In the genomic region with DNA sequence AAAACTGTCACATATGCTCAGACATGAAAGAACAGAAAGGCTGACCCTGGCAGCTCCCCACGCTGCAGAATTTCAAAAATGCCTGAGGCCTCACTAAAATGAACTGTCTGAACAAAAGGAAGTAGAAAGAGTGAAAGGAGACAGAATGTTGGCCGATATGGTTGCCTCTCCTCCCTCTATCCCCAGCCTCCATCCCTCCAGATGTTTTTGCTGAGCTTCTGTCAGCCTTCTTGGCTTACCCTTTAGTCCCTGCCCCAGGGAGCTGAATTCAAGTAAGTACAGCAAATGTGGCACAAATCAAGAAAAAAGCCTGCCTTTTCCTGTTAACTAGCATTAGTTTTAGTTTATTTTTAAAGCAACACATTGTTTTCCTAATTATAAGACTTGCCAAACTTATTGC, we compare ENCODE assay signal across 24 cellular contexts. TPM values are rescaled to one million over a fixed set of nuclear protein-coding genes. Genes with fewer than 3 reads are reported as not detected.
"Had no signal": no experiment of that assay in that cellular context is flagged by ENCODE, and none has a peak within 500 bp of the region (broad histone marks: within the 10 kb centered on the region; RNA-seq: fewer than 3 reads in every experiment).

No MANE protein-coding gene starts in this region.

- DNase-seq: activated CD4-positive, alpha-beta T cell treated with anti-CD3 and anti-CD28 coated beads for 1 hour; activated CD4-positive, alpha-beta T cell treated with anti-CD3 and anti-CD28 coated beads, Interleukin-2, amount 50 U/mL, for 4 hours; activated CD8-positive, alpha-beta memory T cell treated with anti-CD3 and anti-CD28 coated beads for 24 hours; activated CD8-positive, alpha-beta memory T cell treated with anti-CD3 and anti-CD28 coated beads, Interleukin-2, amount 50 U/mL, for 4 hours; activated T-cell treated with anti-CD3 and anti-CD28 coated beads, Interleukin-2, amount 50 U/mL, for 24 hours; adrenal gland; cerebellar nuclear complex; foreskin keratinocyte; hippocampal formation; kidney glomerular epithelial cell; mucosa of descending colon; nucleus accumbens; posterior cingulate gyrus; stimulated activated CD4-positive, alpha-beta T cell treated with anti-CD3 and anti-CD28 coated beads, Interleukin-15, amount 100 ng/mL, for 24 hours; stimulated activated CD4-positive, alpha-beta T cell treated with anti-CD3 and anti-CD28 coated beads, Interleukin-4, amount 100 ng/mL, for 1 hour; stimulated activated naive CD4-positive, alpha-beta T cell; T-helper 9 cell had no signal

- H3K4me3 ChIP-seq: adrenal gland, mucosa of descending colon, smooth muscle cell, thoracic aorta had no signal

- H3K4me1 ChIP-seq: adrenal gland, foreskin keratinocyte had no signal

- H3K27me3 ChIP-seq: adrenal gland, foreskin keratinocyte had no signal

- H3K27ac ChIP-seq: adrenal gland, epithelial cell of prostate, foreskin keratinocyte, thoracic aorta had no signal

- H3K36me3 ChIP-seq: adrenal gland, thoracic aorta had no signal

- H3K4me2 ChIP-seq: smooth muscle cell had no signal

- ATAC-seq: activated naive CD4-positive, alpha-beta T cell treated with anti-CD3 and anti-CD28 coated beads, Interleukin-2, amount 50 U/mL, for 72 hours; activated T-helper 17 cell treated with anti-CD3 and anti-CD28 coated beads, Interleukin-2, amount 50 U/mL, for 72 hours; foreskin keratinocyte; mucosa of descending colon; sciatic nerve had no signal

- H3K9me3 ChIP-seq: adrenal gland, mucosa of descending colon, thoracic aorta had no signal

RNA-seq across cellular contexts. Expression of gene SMCO2, which starts 6.9 kb away (rescaled TPM):
- total RNA-seq: lower leg skin, mucosa of descending colon, smooth muscle cell, thoracic aorta had no signal
